15 cellular contexts compared by ENCODE assay signal in genomic region chr11:84673753-84674152, GRCh38.
DNase-seq lines count a peak whose midpoint lies in the region; ATAC-seq and TF ChIP-seq lines count a peak whose summit lies in the region.
"Had no signal": no experiment of that assay in that cellular context is flagged by ENCODE, and none has a peak within 500 bp of the region (broad histone marks: within the 10 kb centered on the region; RNA-seq: fewer than 3 reads in every experiment).

No MANE protein-coding gene starts in this region.

- H3K9me3 Mint-ChIP-seq in activated CD4-positive, alpha-beta T cell treated with anti-CD3 and anti-CD28 coated beads, Interleukin-2, amount 10 ng/mL, durations not matched to agents 7 days and 5 days: peaks cover 5% of the 10 kb centered on the region

- H3K27me3 Mint-ChIP-seq in activated CD4-positive, alpha-beta T cell treated with anti-CD3 and anti-CD28 coated beads, Interleukin-2, amount 10 ng/mL, durations not matched to agents 7 days and 5 days: no peaks in the 10 kb centered on the region
- H3K27me3 Mint-ChIP-seq: activated naive CD4-positive, alpha-beta T cell treated with anti-CD3 and anti-CD28 coated beads, Interleukin-2, amount 50 U/mL, for 24 hours had no signal

- ATAC-seq in mucosa of descending colon (peak; percentile 5), HG03460 (IDR thresholded peaks at IDR 0.05; ENCODE audit: unreplicated experiment) (no peak)
- ATAC-seq: left lung had no signal

- H3K4me3 ChIP-seq in epithelial cell of proximal tubule (ENCODE audit: low read depth, low read length) (no peak overlapping the region), mucosa of descending colon (no peak overlapping the region)
- H3K4me3 ChIP-seq: colonic mucosa, left lung, thoracic aorta had no signal

- no peak overlapping the region for H3K4me3 Mint-ChIP-seq in activated CD4-positive, alpha-beta T cell treated with anti-CD3 and anti-CD28 coated beads, Interleukin-2, amount 10 ng/mL, durations not matched to agents 7 days and 5 days
- H3K4me3 Mint-ChIP-seq: activated naive CD4-positive, alpha-beta T cell treated with anti-CD3 and anti-CD28 coated beads, Interleukin-2, amount 50 U/mL, for 24 hours had no signal

- H3K36me3 ChIP-seq in mucosa of descending colon (ENCODE audit: low read depth): no peaks in the 10 kb centered on the region
- H3K36me3 ChIP-seq: colonic mucosa, left lung, thoracic aorta had no signal

- H3K36me3 Mint-ChIP-seq in activated CD4-positive, alpha-beta T cell treated with anti-CD3 and anti-CD28 coated beads, Interleukin-2, amount 10 ng/mL, durations not matched to agents 7 days and 5 days (ENCODE audit: low read depth): no peaks in the 10 kb centered on the region
- H3K36me3 Mint-ChIP-seq: activated naive CD4-positive, alpha-beta T cell treated with anti-CD3 and anti-CD28 coated beads, Interleukin-2, amount 50 U/mL, for 24 hours had no signal

- POLR2A ChIA-PET in activated CD4-positive, alpha-beta T cell treated with anti-CD3 and anti-CD28 coated beads, Interleukin-2, amount 10 ng/mL, durations not matched to agents 7 days and 5 days (lab: Charles Lee): no interaction called here

- no peak for TF ChIP-seq CTCF in epithelial cell of proximal tubule (conservative IDR thresholded peaks at IDR 0.05; ENCODE audit: low read depth, low read length)
- no peak for TF ChIP-seq CTCF in mucosa of descending colon (IDR thresholded peaks at IDR 0.05)

- intact Hi-C loops in mucosa of descending colon (cut with DNase I, micrococcal nuclease): no loop called here

- H3K27ac Mint-ChIP-seq in activated CD4-positive, alpha-beta T cell treated with anti-CD3 and anti-CD28 coated beads, Interleukin-2, amount 10 ng/mL, durations not matched to agents 7 days and 5 days: no peak overlapping the region
- H3K27ac Mint-ChIP-seq: activated naive CD4-positive, alpha-beta T cell treated with anti-CD3 and anti-CD28 coated beads, Interleukin-2, amount 50 U/mL, for 24 hours had no signal

- no peaks in the 10 kb centered on the region for H3K9me3 ChIP-seq in mucosa of descending colon
- H3K9me3 ChIP-seq: colonic mucosa, left lung, thoracic aorta had no signal

- CTCF ChIA-PET in activated CD4-positive, alpha-beta T cell treated with anti-CD3 and anti-CD28 coated beads, Interleukin-2, amount 10 ng/mL, durations not matched to agents 7 days and 5 days (lab: Charles Lee): no interaction called here

- DNase-seq in GM04504 (ENCODE audit: low read depth) (peak; percentile 17), NCI-H446 treated with DMSO at 0.1 percent for 48 hours (lab: John Stamatoyannopoulos, UW) (peak; percentile 90), epithelial cell of proximal tubule (ENCODE audit: low read depth) (peak; percentile 27), mucosa of descending colon (peak in 1 of 3 donors; percentile 8), NOMO-1 treated with dmso at 0.1 percent for 144 hours (lab: John Stamatoyannopoulos, UW; ENCODE audit: unreplicated experiment) (no peak), NCI-H146 (lab: John Stamatoyannopoulos, UW) (no peak)
- DNase-seq in activated CD4-positive, alpha-beta T cell treated with anti-CD3 and anti-CD28 coated beads, Interleukin-2, amount 10 ng/mL, durations not matched to agents 7 days and 5 days: no peak
- DNase-seq: colonic mucosa, left lung, NCI-H2171 treated with DMSO at 0.1 percent for 48 hours, small intestine, T1000 had no signal

- H3K4me1 ChIP-seq in mucosa of descending colon (ENCODE audit: low read depth): peaks cover 11% of the 10 kb centered on the region
- H3K4me1 ChIP-seq: colonic mucosa, left lung had no signal

- H3K4me1 Mint-ChIP-seq in activated CD4-positive, alpha-beta T cell treated with anti-CD3 and anti-CD28 coated beads, Interleukin-2, amount 10 ng/mL, durations not matched to agents 7 days and 5 days: no peaks in the 10 kb centered on the region
- H3K4me1 Mint-ChIP-seq: activated naive CD4-positive, alpha-beta T cell treated with anti-CD3 and anti-CD28 coated beads, Interleukin-2, amount 50 U/mL, for 24 hours had no signal

Comparison
In these comparisons a context has a peak if more than half of its experiments do, and no peak if none do; other contexts are left out.
1. DNase-seq: peak in GM04504 (single experiment), NCI-H446 treated with DMSO at 0.1 percent for 48 hours (single experiment) and epithelial cell of proximal tubule (single experiment); none in activated CD4-positive, alpha-beta T cell treated with anti-CD3 and anti-CD28 coated beads, Interleukin-2, amount 10 ng/mL, durations not matched to agents 7 days and 5 days (single experiment), NOMO-1 treated with dmso at 0.1 percent for 144 hours (single experiment) and NCI-H146 (single experiment).